In genomic region chr7:20795881-20796280, GRCh38 we compare ENCODE assay signal across 19 cellular contexts. TPM values are rescaled to one million over a fixed set of nuclear protein-coding genes. Genes with fewer than 3 reads are reported as not detected.
"Had no signal": no experiment of that assay in that cellular context is flagged by ENCODE, and none has a peak within 500 bp of the region (broad histone marks: within the 10 kb centered on the region; RNA-seq: fewer than 3 reads in every experiment).

No MANE protein-coding gene starts in this region.

- H3K36me3 Mint-ChIP-seq: memory B cell had no signal

- H3K4me3 ChIP-seq: left ventricle myocardium inferior, stomach, thoracic aorta had no signal

- H3K4me3 Mint-ChIP-seq: activated naive CD8-positive, alpha-beta T cell treated with anti-CD3 and anti-CD28 coated beads for 36 hours; activated T-cell treated with anti-CD3 and anti-CD28 coated beads, Interleukin-2, amount 50 U/mL, for 24 hours had no signal

- H3K36me3 ChIP-seq: left ventricle myocardium inferior, stomach, thoracic aorta had no signal

- H3K27ac Mint-ChIP-seq: activated naive CD8-positive, alpha-beta T cell treated with anti-CD3 and anti-CD28 coated beads for 36 hours; activated T-cell treated with anti-CD3 and anti-CD28 coated beads, Interleukin-2, amount 50 U/mL, for 24 hours; dendritic cell treated with granulocyte-macrophage colony-stimulating factor and Interleukin-4, amounts not matched to agents 40 ng/mL and 50 ng/mL, for 4 days; effector memory CD8-positive, alpha-beta T cell; natural killer cell treated with Interleukin-12 subunit alpha and Interleukin-12 subunit beta and Interleukin-15 and Interleukin-18, amount 100 ng/mL, for 72 hours had no signal

- H3K9me3 ChIP-seq: left ventricle myocardium inferior, thoracic aorta had no signal

- DNase-seq: activated gamma-delta T cell treated with Interleukin-2 at 50 U/mL for 16 hours; activated naive CD8-positive, alpha-beta T cell treated with anti-CD3 and anti-CD28 coated beads for 36 hours; activated T-cell treated with anti-CD3 and anti-CD28 coated beads, Interleukin-2, amount 50 U/mL, for 24 hours; cerebellar nuclear complex; effector memory CD8-positive, alpha-beta T cell; erythroblast; kidney; left ventricle myocardium inferior; stimulated activated CD4-positive, alpha-beta T cell treated with anti-CD3 and anti-CD28 coated beads, Interleukin-4, amount 100 ng/mL, for 24 hours; stomach; T-helper 9 cell had no signal

- H3K9me3 Mint-ChIP-seq: dendritic cell treated with granulocyte-macrophage colony-stimulating factor and Interleukin-4, amounts not matched to agents 40 ng/mL and 50 ng/mL, for 4 days; effector memory CD8-positive, alpha-beta T cell; memory B cell; natural killer cell treated with Interleukin-12 subunit alpha and Interleukin-12 subunit beta and Interleukin-15 and Interleukin-18, amount 100 ng/mL, for 72 hours had no signal

- ATAC-seq: effector memory CD8-positive, alpha-beta T cell; natural killer cell treated with Interleukin-12 subunit alpha and Interleukin-12 subunit beta and Interleukin-15 and Interleukin-18, amount 100 ng/mL, for 72 hours had no signal

- H3K27ac ChIP-seq: left ventricle myocardium inferior, stomach, thoracic aorta had no signal

RNA-seq across cellular contexts. Expression of gene SP8, which starts 9.2 kb away (rescaled TPM):
- total RNA-seq: activated naive CD8-positive, alpha-beta T cell treated with anti-CD3 and anti-CD28 coated beads for 36 hours; glomerular endothelial cell; kidney; left ventricle myocardium inferior; natural killer cell treated with Interleukin-12 subunit alpha and Interleukin-12 subunit beta and Interleukin-15 and Interleukin-18, amount 100 ng/mL, for 72 hours; osteoblast; pulmonary artery endothelial cell; stomach; thoracic aorta had no signal
- polyA plus RNA-seq: stomach, urinary bladder had no signal
